In genomic region chr5:119393201-119393691, GRCh38 we compare ENCODE assay signal across 10 cellular contexts. TPM values are rescaled to one million over a fixed set of nuclear protein-coding genes. Genes with fewer than 3 reads are reported as not detected.
DNase-seq lines count a peak whose midpoint lies in the region; ATAC-seq and TF ChIP-seq lines count a peak whose summit lies in the region.
"Had no signal": no experiment of that assay in that cellular context is flagged by ENCODE, and none has a peak within 500 bp of the region (broad histone marks: within the 10 kb centered on the region; RNA-seq: fewer than 3 reads in every experiment).

No MANE protein-coding gene starts in this region.

- peaks cover 70 to 93% (median 93%) of the 10 kb centered on the region in 3 donors for H3K4me1 Mint-ChIP-seq in CD8-positive, alpha-beta memory T cell

- H3K4me3 Mint-ChIP-seq in CD8-positive, alpha-beta memory T cell, result no peak overlapping the region

- H3K27me3 Mint-ChIP-seq in CD8-positive, alpha-beta memory T cell, result no peaks in the 10 kb centered on the region

- DNase-seq in CD8-positive, alpha-beta memory T cell, result no peak
- peak; percentile 16 for DNase-seq in LHCN-M2 (ENCODE audit: low read depth)
- no peak for DNase-seq in brain microvascular endothelial cell
- no peak for DNase-seq in omental fat pad (ENCODE audit: low spot score)
- DNase-seq in mucosa of descending colon, result no peak
- DNase-seq: activated CD4-positive, alpha-beta T cell treated with anti-CD3 and anti-CD28 coated beads, Interleukin-2, amount 50 U/mL, for 4 hours; stimulated activated CD4-positive, alpha-beta T cell treated with anti-CD3 and anti-CD28 coated beads, Interleukin-4, amount 100 ng/mL, for 1 hour had no signal

- intact Hi-C loops in mucosa of descending colon (cut with DNase I, micrococcal nuclease), result no loop called here

- peaks cover 12% of the 10 kb centered on the region for H3K36me3 ChIP-seq in CD8-positive, alpha-beta memory T cell (ENCODE audit: insufficient read depth, low read length)
- H3K36me3 ChIP-seq in brain microvascular endothelial cell (replicated peaks), result no peaks in the 10 kb centered on the region
- no peaks in the 10 kb centered on the region for H3K36me3 ChIP-seq in mucosa of descending colon (ENCODE audit: low read depth)

- peak overlapping the region in 7 of 8 donors; percentile 5 to 78 (median 47) for H3K27ac Mint-ChIP-seq in CD8-positive, alpha-beta memory T cell

- H3K36me3 Mint-ChIP-seq in CD8-positive, alpha-beta memory T cell, result peaks cover 7 to 54% (median 14%) of the 10 kb centered on the region in 3 donors

- H3K4me1 ChIP-seq in CD8-positive, alpha-beta memory T cell (ENCODE audit: insufficient read depth, low read length), result peaks cover 49% of the 10 kb centered on the region
- H3K4me1 ChIP-seq in mucosa of descending colon (ENCODE audit: low read depth), result no peaks in the 10 kb centered on the region

- TF ChIP-seq CTCF in brain microvascular endothelial cell (IDR thresholded peaks at IDR 0.05; ENCODE audit: low read depth, low read length, missing control alignments) (no peak), omental fat pad (IDR thresholded peaks at IDR 0.05) (no peak), mucosa of descending colon (IDR thresholded peaks at IDR 0.05) (no peak)

- ATAC-seq in omental fat pad (ENCODE audit: low FRiP score) (peak; percentile 45), GM18868 (IDR thresholded peaks at IDR 0.05; ENCODE audit: unreplicated experiment) (no peak), HG03354 (IDR thresholded peaks at IDR 0.05; ENCODE audit: poor library complexity, severe bottlenecking, unreplicated experiment) (no peak), mucosa of descending colon (no peak)

- H3K9me3 ChIP-seq in CD8-positive, alpha-beta memory T cell (ENCODE audit: low read length), result no peaks in the 10 kb centered on the region
- no peaks in the 10 kb centered on the region for H3K9me3 ChIP-seq in mucosa of descending colon

- no peaks in the 10 kb centered on the region for H3K9me3 Mint-ChIP-seq in CD8-positive, alpha-beta memory T cell

- H3K4me3 ChIP-seq in CD8-positive, alpha-beta memory T cell (ENCODE audit: low read length), result no peak overlapping the region
- H3K4me3 ChIP-seq in brain microvascular endothelial cell (ENCODE audit: low read depth, low read length) (no peak overlapping the region), mucosa of descending colon (no peak overlapping the region)
- H3K4me3 ChIP-seq: lung had no signal

- POLR2A ChIA-PET in CD8-positive, alpha-beta memory T cell (lab: Charles Lee), result no interaction called here

- in situ Hi-C loops in brain microvascular endothelial cell (cut with HindIII; ENCODE audit: low pct_ligation_motif_present, low sequenced_read_pairs), result no loop called here

- H3K27me3 ChIP-seq in CD8-positive, alpha-beta memory T cell (ENCODE audit: insufficient read depth, low read length, poor library complexity, severe bottlenecking), result no peaks in the 10 kb centered on the region
- no peaks in the 10 kb centered on the region for H3K27me3 ChIP-seq in brain microvascular endothelial cell (replicated peaks)

- H3K27ac ChIP-seq in CD8-positive, alpha-beta memory T cell (ENCODE audit: low read depth, low read length), result no peak overlapping the region
- peak overlapping the region; percentile 61 for H3K27ac ChIP-seq in brain microvascular endothelial cell

- CTCF ChIA-PET in CD8-positive, alpha-beta memory T cell (lab: Charles Lee), result interaction anchor here (0.6 to 1.6 kb wide), 3 partner anchors 19 to 152 kb away, joined by 3 to 6 read pairs (median 5); no protein-coding TSS in a partner anchor

RNA-seq across cellular contexts. Expression of gene TNFAIP8, which starts 37.4 kb away (rescaled TPM):
- 100 to 1,000 TPM; 295 to 311 TPM for total RNA-seq in CD8-positive, alpha-beta memory T cell
- polyA plus RNA-seq in CD8-positive, alpha-beta memory T cell, result 207 TPM
- total RNA-seq in LHCN-M2 (2014; rRNA removed), result 25.6 and 26.5 TPM in 2 replicates
- polyA plus RNA-seq in LHCN-M2 (2012), result 7.4 TPM
- total RNA-seq in omental fat pad, result 100 to 1,000 TPM in 1 of 4 donors, 10 to 100 TPM in 3; 24.4 to 106 (median 75.0) TPM
- 10 to 100 TPM in 2 of 3 donors, 1 to 10 TPM in 1; 8.7 to 15.7 (median 12.3) TPM for total RNA-seq in mucosa of descending colon

RNA-seq across cellular contexts. Expression of gene HSD17B4, which starts 59.1 kb away (rescaled TPM):
- 10 to 100 TPM; 59.1 to 84.6 TPM for total RNA-seq in CD8-positive, alpha-beta memory T cell
- 51.7 TPM for polyA plus RNA-seq in CD8-positive, alpha-beta memory T cell
- total RNA-seq in LHCN-M2 (2014; rRNA removed) (87.4 and 87.7 TPM in 2 replicates), omental fat pad (100 to 1,000 TPM; 159 to 225 (median 220) TPM), mucosa of descending colon (100 to 1,000 TPM; 178 to 243 (median 235) TPM)
- polyA plus RNA-seq in LHCN-M2 (2012), result 52.1 TPM
